22 cellular contexts compared by ENCODE assay signal in genomic region chr3:111845996-111846395, GRCh38. TPM values are rescaled to one million over a fixed set of nuclear protein-coding genes. Genes with fewer than 3 reads are reported as not detected.
DNase-seq lines count a peak whose midpoint lies in the region; ATAC-seq, FAIRE-seq and TF ChIP-seq lines count a peak whose summit lies in the region.
"Had no signal": no experiment of that assay in that cellular context is flagged by ENCODE, and none has a peak within 500 bp of the region (broad histone marks: within the 10 kb centered on the region; RNA-seq: fewer than 3 reads in every experiment).

No MANE protein-coding gene starts in this region.

- in situ Hi-C loops in GM13977 (cut with MboI; ENCODE audit: low pct_unique_long_range_greater_than_20kb, low sequenced_read_pairs, unreplicated experiment): no loop called here
- in situ Hi-C loops in HepG2 (cut with HindIII; ENCODE audit: extremely low pct_ligation_motif_present, low pct_unique_long_range_greater_than_20kb): no loop called here

- BruUV-seq in endothelial cell of umbilical vein (replicated peaks; lab: Mats Ljungman, UMichigan) (no TSS peak), HepG2 (replicated peaks; lab: Mats Ljungman, UMichigan) (no TSS peak)

- no peaks in the 10 kb centered on the region for H3K9me1 ChIP-seq in endothelial cell of umbilical vein (replicated peaks; ENCODE audit: control insufficient read depth, extremely low read depth, insufficient read depth, low read length)

- H3K4me2 ChIP-seq in endothelial cell of umbilical vein (ENCODE audit: insufficient read depth, low read length) (peak overlapping the region; percentile 58), HepG2 (ENCODE audit: low read depth, low read length) (no peak overlapping the region)

- no peak overlapping the region for H3K4me3 ChIP-seq in endothelial cell of umbilical vein (replicated peaks in 1 of 3; ENCODE audit: insufficient read depth in 1 of 3, low read depth in 1 of 3, low read length in 3 of 3)
- H3K4me3 ChIP-seq in mesodermal cell (ENCODE audit: extremely low read depth, insufficient read depth, low read length, poor library complexity, severe bottlenecking): no peak overlapping the region
- no peak overlapping the region for H3K4me3 ChIP-seq in HepG2 (replicated peaks in 1 of 3; ENCODE audit: insufficient read depth in 1 of 3, low read depth in 2 of 3, low read length in 3 of 3)
- H3K4me3 ChIP-seq in vagina: no peak overlapping the region
- H3K4me3 ChIP-seq: colonic mucosa, lower lobe of right lung, suprapubic skin had no signal

- TF ChIP-seq RAD21 in HepG2 (CRISPR knock-in tag; IDR thresholded peaks at IDR 0.05): no peak

- dilution Hi-C loops in endothelial cell of umbilical vein (cut with MboI; ENCODE audit: extremely low pct_ligation_motif_present, low sequenced_read_pairs): no loop called here

- no peak overlapping the region for H2AFZ ChIP-seq in endothelial cell of umbilical vein (ENCODE audit: low read depth, low read length)
- no peak overlapping the region for H2AFZ ChIP-seq in HepG2 (ENCODE audit: low read length)

- POLR2A ChIA-PET in endothelial cell of umbilical vein (lab: Charles Lee) (no interaction called here), HepG2 (lab: Yijun Ruan, JAX) (no interaction called here)

- ATAC-seq in HepG2: no peak
- ATAC-seq: activated naive CD4-positive, alpha-beta T cell treated with anti-CD3 and anti-CD28 coated beads, Interleukin-2, amount 50 U/mL, for 72 hours; lower lobe of right lung had no signal

- H3K9me3 ChIP-seq in endothelial cell of umbilical vein (replicated peaks; ENCODE audit: control insufficient read depth, insufficient read depth, low read length) (no peaks in the 10 kb centered on the region), mesodermal cell (ENCODE audit: control insufficient read depth, low read length) (no peaks in the 10 kb centered on the region), HepG2 (ENCODE audit: low read length) (no peaks in the 10 kb centered on the region), vagina (no peaks in the 10 kb centered on the region)
- H3K9me3 ChIP-seq: colonic mucosa, lower lobe of right lung, suprapubic skin had no signal

- no CpG with 5 or more reads among the region's 1 CpG for WGBS in mesodermal cell (ENCODE audit: insufficient coverage in 2 of 2), 2 experiments
- WGBS in HepG2 (ENCODE audit: low lambda C conversion rate): 100% methylated on average over 1 of the region's 1 CpG

- H3K4me1 ChIP-seq in endothelial cell of umbilical vein (ENCODE audit: control insufficient read depth, extremely low read depth, insufficient read depth, low read length) (peaks cover 39% of the 10 kb centered on the region), mesodermal cell (ENCODE audit: control insufficient read depth, insufficient read depth, low read length, poor library complexity, severe bottlenecking) (peaks cover 25% of the 10 kb centered on the region), HepG2 (ENCODE audit: insufficient read depth, low read length) (no peaks in the 10 kb centered on the region), vagina (peaks cover 1% of the 10 kb centered on the region)
- H3K4me1 ChIP-seq: colonic mucosa, lower lobe of right lung, suprapubic skin had no signal

- H4K20me1 ChIP-seq in endothelial cell of umbilical vein (replicated peaks; ENCODE audit: control insufficient read depth, extremely low read depth, insufficient read depth, low read length) (no peaks in the 10 kb centered on the region), HepG2 (ENCODE audit: insufficient read depth, low read length) (no peaks in the 10 kb centered on the region)

- H3K9ac ChIP-seq in endothelial cell of umbilical vein (replicated peaks; ENCODE audit: extremely low read depth, insufficient read depth, low read length) (peak overlapping the region; percentile 14), HepG2 (ENCODE audit: insufficient read depth, low read depth, low read length) (no peak overlapping the region)

- H3K36me3 ChIP-seq in endothelial cell of umbilical vein (ENCODE audit: control insufficient read depth in 2 of 2, extremely low read depth in 1 of 2, insufficient read depth in 2 of 2, low read length in 2 of 2): no peaks in the 10 kb centered on the region
- H3K36me3 ChIP-seq in mesodermal cell (ENCODE audit: control insufficient read depth, insufficient read depth, low read length): no peaks in the 10 kb centered on the region
- peaks cover 6 to 15% of the 10 kb centered on the region in 2 experiments; a peak in 3 of 5 replicates for H3K36me3 ChIP-seq in HepG2 (replicated peaks in 1 of 2; ENCODE audit: control insufficient read depth in 1 of 2, insufficient read depth in 2 of 2, low read length in 2 of 2)
- H3K36me3 ChIP-seq in vagina: no peaks in the 10 kb centered on the region
- H3K36me3 ChIP-seq: colonic mucosa, lower lobe of right lung, suprapubic skin had no signal

- no peak for TF ChIP-seq POLR2A in endothelial cell of umbilical vein (IDR thresholded peaks at IDR 0.05; ENCODE audit: low read depth, low read length)
- TF ChIP-seq POLR2A in HepG2 (IDR thresholded peaks at IDR 0.05; ENCODE audit: insufficient read depth in 1 of 2, low read depth in 2 of 2, low read length in 2 of 2): no peak
- no peak for TF ChIP-seq POLR2A in vagina (IDR thresholded peaks at IDR 0.05)

- peak overlapping the region; percentile 78 for H3K27ac ChIP-seq in endothelial cell of umbilical vein (ENCODE audit: insufficient read depth, low read depth, low read length)
- H3K27ac ChIP-seq in mesodermal cell (ENCODE audit: low read depth, low read length, severe bottlenecking): peak overlapping the region; percentile 8
- H3K27ac ChIP-seq in HepG2 (ENCODE audit: extremely low read length, insufficient read depth, low read length): no peak overlapping the region
- H3K27ac ChIP-seq in vagina: no peak overlapping the region
- H3K27ac ChIP-seq: colonic mucosa, lower lobe of right lung, suprapubic skin had no signal

- H3K79me2 ChIP-seq in endothelial cell of umbilical vein (ENCODE audit: control insufficient read depth, insufficient read depth, low read length) (no peaks in the 10 kb centered on the region), HepG2 (ENCODE audit: insufficient read depth, low read length) (no peaks in the 10 kb centered on the region)

- TF ChIP-seq EP300 in HepG2 (IDR thresholded peaks at IDR 0.05; ENCODE audit: low read depth in 2 of 2, low read length in 2 of 2) (no peak), HepG2 (CRISPR knock-in tag; IDR thresholded peaks at IDR 0.05; ENCODE audit: borderline replicate concordance) (no peak)

- peak; percentile 76 for DNase-seq in EL
- DNase-seq in RPMI7951 (ENCODE audit: low read depth): peak; percentile 92
- DNase-seq in endothelial cell of umbilical vein (ENCODE audit: low read depth, low spot score): peak; percentile 30
- no peak for DNase-seq in GM13977 (ENCODE audit: low spot score)
- DNase-seq in HepG2 (ENCODE audit: low spot score): no peak
- no peak for DNase-seq in vagina (ENCODE audit: extremely low spot score in 2 of 2)
- DNase-seq: activated CD4-positive, alpha-beta T cell treated with anti-CD3 and anti-CD28 coated beads for 4 hours; CD8-positive, alpha-beta memory T cell; colonic mucosa; DMS79 treated with DMSO at 0.1 percent for 48 hours; endodermal cell; H9; hippocampal formation; islet precursor cell; lower lobe of right lung; NCI-H2081 treated with DMSO at 0.1 percent for 48 hours; stimulated activated CD4-positive, alpha-beta T cell treated with anti-CD3 and anti-CD28 coated beads, Interleukin-12 subunit alpha, Interleukin-12 subunit beta, amount 100 ng/mL, for 4 hours; T-helper 1 cell had no signal

- CTCF ChIA-PET in endothelial cell of umbilical vein (lab: Charles Lee) (interaction anchor here (1.6 to 2.4 kb wide), 3 partner anchors 14 to 128 kb away, joined by 5 to 18 read pairs (median 6); partner anchors contain the start of gene PHLDB2), HepG2 (lab: Yijun Ruan, JAX; ENCODE audit: low intra/inter-chr PET ratio, low total read pairs) (no interaction called here)

- no peak for TF ChIP-seq CTCF in endothelial cell of umbilical vein (IDR thresholded peaks at IDR 0.05; ENCODE audit: extremely low read depth in 1 of 2, insufficient read depth in 1 of 2, low read depth in 1 of 2, low read length in 2 of 2)
- TF ChIP-seq CTCF in GM13977 (IDR thresholded peaks at IDR 0.05; ENCODE audit: extremely low read depth, insufficient read depth, missing control alignments): no peak
- no peak for TF ChIP-seq CTCF in HepG2 (CRISPR knock-in tag; IDR thresholded peaks at IDR 0.05)
- TF ChIP-seq CTCF in vagina (IDR thresholded peaks at IDR 0.05): no peak

- H3K27me3 ChIP-seq in endothelial cell of umbilical vein (ENCODE audit: control insufficient read depth in 2 of 2, insufficient read depth in 2 of 2, low read length in 2 of 2) (no peaks in the 10 kb centered on the region), HepG2 (ENCODE audit: control insufficient read depth in 1 of 2, insufficient read depth in 2 of 2, low read length in 2 of 2) (no peaks in the 10 kb centered on the region), vagina (no peaks in the 10 kb centered on the region)
- H3K27me3 ChIP-seq: colonic mucosa, suprapubic skin had no signal

- intact Hi-C loops in endothelial cell of umbilical vein (cut with micrococcal nuclease): no loop called here
- intact Hi-C loops in HepG2 (cut with micrococcal nuclease; ENCODE audit: unreplicated experiment): no loop called here
- intact Hi-C loops in vagina (cut with DNase I): no loop called here

- FAIRE-seq in endothelial cell of umbilical vein (lab: Jason Lieb, UNC) (no peak), HepG2 (lab: Jason Lieb, UNC) (no peak)
- FAIRE-seq: frontal cortex had no signal

RNA-seq across cellular contexts. Expression of gene PHLDB2, which starts 13.1 kb away (rescaled TPM):
- 92.6 and 122 TPM in 2 replicates for total RNA-seq in RPMI7951 (2014; rRNA removed; shearing (Covaris generic))
- total RNA-seq in endothelial cell of umbilical vein (72.0 and 104 TPM in 2 replicates), HepG2 (2016; rRNA removed; fragmentation: Illumina TruSeq; extraction: Trizol) (21.5 and 23.6 TPM in 2 replicates), vagina (66.8 TPM)
- polyA plus RNA-seq in endothelial cell of umbilical vein (22.4 and 25.1 TPM in 2 replicates), HepG2 (2011; rRNA removed) (8.4 and 8.7 TPM in 2 replicates)
- 14.1 and 16.0 TPM in 2 replicates for polyA plus RNA-seq in endothelial cell of umbilical vein (2011; cell fraction: cytosol; rRNA removed)
- 135 and 139 TPM in 2 replicates for polyA plus RNA-seq in endothelial cell of umbilical vein (2011; cell fraction: nucleus; rRNA removed)
- polyA plus RNA-seq in endothelial cell of umbilical vein (2012): 33.8 and 56.8 TPM in 2 replicates
- 130 and 132 TPM in 2 replicates for polyA minus RNA-seq in endothelial cell of umbilical vein
- polyA minus RNA-seq in endothelial cell of umbilical vein (2011; cell fraction: cytosol; rRNA and poly(A)+ RNA removed): 29.8 TPM
- 305 and 404 TPM in 2 replicates for polyA minus RNA-seq in endothelial cell of umbilical vein (2011; cell fraction: nucleus; rRNA and poly(A)+ RNA removed)
- 46.1 TPM for polyA plus RNA-seq in mesodermal cell (2013, experiment 1 of 2)
- 46.3 TPM for polyA plus RNA-seq in mesodermal cell (2013, experiment 2 of 2)
- total RNA-seq in HepG2 (2016; cell fraction: cytosol; rRNA removed; fragmentation: Illumina TruSeq; extraction: Trizol; ENCODE audit: low read depth): 6.9 and 8.0 TPM in 2 replicates
- total RNA-seq in HepG2 (2016; cell fraction: insoluble cytoplasmic fraction; rRNA removed; fragmentation: Illumina TruSeq; extraction: Trizol): 21.0 and 22.1 TPM in 2 replicates
- total RNA-seq in HepG2 (2016; cell fraction: membrane; rRNA removed; fragmentation: Illumina TruSeq; extraction: Trizol): 7.5 and 8.6 TPM in 2 replicates
- 47.1 and 49.2 TPM in 2 replicates for total RNA-seq in HepG2 (2016; cell fraction: nucleus; rRNA removed; fragmentation: Illumina TruSeq; extraction: Trizol)
- 4.0 and 4.6 TPM in 2 replicates for polyA plus RNA-seq in HepG2 (2011; cell fraction: cytosol; rRNA removed)
- 16.3 and 16.8 TPM in 2 replicates for polyA plus RNA-seq in HepG2 (2011; cell fraction: nucleus; rRNA removed)
- 8.4 and 12.0 TPM in 2 replicates for polyA plus RNA-seq in HepG2 (2012)
- polyA plus RNA-seq in HepG2 (2016; cell fraction: cytosol; fragmentation: Illumina TruSeq; extraction: Trizol; ENCODE audit: low read depth): 0.75 and 0.92 TPM in 2 replicates
- polyA plus RNA-seq in HepG2 (2016; cell fraction: insoluble cytoplasmic fraction; fragmentation: Illumina TruSeq; extraction: Trizol; ENCODE audit: low read depth): 17.4 and 18.0 TPM in 2 replicates
- polyA plus RNA-seq in HepG2 (2016; cell fraction: membrane; fragmentation: Illumina TruSeq; extraction: Trizol; ENCODE audit: low read depth): 2.9 and 3.1 TPM in 2 replicates
- polyA plus RNA-seq in HepG2 (2016; cell fraction: nucleus; fragmentation: Illumina TruSeq; extraction: Trizol; ENCODE audit: insufficient read depth, low read depth): 34.5 and 36.8 TPM in 2 replicates
- 27.7 and 69.1 TPM in 2 replicates for polyA minus RNA-seq in HepG2 (2011; rRNA and poly(A)+ RNA removed; ENCODE audit: low replicate concordance)
- 12.6 and 13.0 TPM in 2 replicates for polyA minus RNA-seq in HepG2 (2011; cell fraction: cytosol; rRNA and poly(A)+ RNA removed)
- 99.5 and 104 TPM in 2 replicates for polyA minus RNA-seq in HepG2 (2011; cell fraction: nucleus; rRNA and poly(A)+ RNA removed)

Comparison
In these comparisons a context has a peak if more than half of its experiments do, and no peak if none do; other contexts are left out.
1. DNase-seq: peak in EL (single experiment), RPMI7951 (single experiment) and endothelial cell of umbilical vein (single experiment); none in GM13977 (single experiment), HepG2 (single experiment) and vagina (0 of 2).
2. H3K27ac ChIP-seq: peak in endothelial cell of umbilical vein (single experiment) and mesodermal cell (single experiment); none in HepG2 (single experiment) and vagina (single experiment).